ENCODE assay signal across 19 cellular contexts in genomic region chr1:183954496-183954895, GRCh38.
A peak's percentile ranks its signal among the peaks of the same experiment; 100 is the strongest.
DNase-seq lines count a peak whose midpoint lies in the region; ATAC-seq and TF ChIP-seq lines count a peak whose summit lies in the region.
"Had no signal": no experiment of that assay in that cellular context is flagged by ENCODE, and none has a peak within 500 bp of the region (broad histone marks: within the 10 kb centered on the region; RNA-seq: fewer than 3 reads in every experiment).

No MANE protein-coding gene starts in this region.

- H3K27ac ChIP-seq in foreskin keratinocyte, result no peak overlapping the region
- peak overlapping the region; percentile 14 for H3K27ac ChIP-seq in substantia nigra (ENCODE audit: low read depth, low read length, poor library complexity, severe bottlenecking)
- no peak overlapping the region for H3K27ac ChIP-seq in endodermal cell (ENCODE audit: low read depth, low read length)
- H3K27ac ChIP-seq: PC-9, SJCRH30 had no signal

- no peak for ATAC-seq in activated naive CD8-positive, alpha-beta T cell treated with anti-CD3 and anti-CD28 coated beads, Interleukin-2, amount 10 ng/mL, durations not matched to agents 7 days and 5 days (ENCODE audit: low read depth)
- no peak for ATAC-seq in activated naive CD8-positive, alpha-beta T cell treated with anti-CD3 and anti-CD28 coated beads, Interleukin-2, amount 50 U/mL, for 24 hours
- no peak for ATAC-seq in activated T-helper 17 cell treated with anti-CD3 and anti-CD28 coated beads, Interleukin-2, amount 50 U/mL, for 72 hours (replicated peaks)
- ATAC-seq in foreskin keratinocyte, result no peak
- ATAC-seq: CD8-positive, alpha-beta T cell; K562 had no signal

- no peaks in the 10 kb centered on the region for H3K9me3 ChIP-seq in endodermal cell (ENCODE audit: control insufficient read depth, low read length)
- H3K9me3 ChIP-seq: SJCRH30 had no signal

- no peak overlapping the region for H3K4me3 Mint-ChIP-seq in activated naive CD8-positive, alpha-beta T cell treated with anti-CD3 and anti-CD28 coated beads, Interleukin-2, amount 10 ng/mL, durations not matched to agents 7 days and 5 days
- H3K4me3 Mint-ChIP-seq in activated naive CD8-positive, alpha-beta T cell treated with anti-CD3 and anti-CD28 coated beads, Interleukin-2, amount 50 U/mL, for 24 hours, result no peak overlapping the region
- no peak overlapping the region for H3K4me3 Mint-ChIP-seq in activated T-helper 17 cell treated with anti-CD3 and anti-CD28 coated beads, Interleukin-2, amount 50 U/mL, for 72 hours
- H3K4me3 Mint-ChIP-seq in endodermal cell, result no peak overlapping the region
- H3K4me3 Mint-ChIP-seq: B cell; CD8-positive, alpha-beta T cell had no signal

- H3K36me3 Mint-ChIP-seq in activated naive CD8-positive, alpha-beta T cell treated with anti-CD3 and anti-CD28 coated beads, Interleukin-2, amount 10 ng/mL, durations not matched to agents 7 days and 5 days, result no peaks in the 10 kb centered on the region
- no peaks in the 10 kb centered on the region for H3K36me3 Mint-ChIP-seq in activated naive CD8-positive, alpha-beta T cell treated with anti-CD3 and anti-CD28 coated beads, Interleukin-2, amount 50 U/mL, for 24 hours (ENCODE audit: low read depth)
- no peaks in the 10 kb centered on the region for H3K36me3 Mint-ChIP-seq in activated T-helper 17 cell treated with anti-CD3 and anti-CD28 coated beads, Interleukin-2, amount 50 U/mL, for 72 hours (ENCODE audit: low read depth)
- no peaks in the 10 kb centered on the region for H3K36me3 Mint-ChIP-seq in endodermal cell (ENCODE audit: low read depth)
- H3K36me3 Mint-ChIP-seq: CD8-positive, alpha-beta T cell had no signal

- TF ChIP-seq CTCF in foreskin keratinocyte (conservative IDR thresholded peaks at IDR 0.05) (no peak), endodermal cell (conservative IDR thresholded peaks at IDR 0.05) (no peak)

- no peak for DNase-seq in activated naive CD8-positive, alpha-beta T cell treated with anti-CD3 and anti-CD28 coated beads, Interleukin-2, amount 10 ng/mL, durations not matched to agents 7 days and 5 days
- no peak for DNase-seq in activated naive CD8-positive, alpha-beta T cell treated with anti-CD3 and anti-CD28 coated beads, Interleukin-2, amount 50 U/mL, for 24 hours
- peak; percentile 32 to 71 for DNase-seq in foreskin keratinocyte
- no peak for DNase-seq in substantia nigra (lab: John Stamatoyannopoulos, UW)
- no peak for DNase-seq in cerebellar cortex (ENCODE audit: low spot score)
- DNase-seq in endodermal cell, result no peak
- no peak for DNase-seq in OCI-M2 (lab: John Stamatoyannopoulos, UW; ENCODE audit: unreplicated experiment)
- DNase-seq: CD8-positive, alpha-beta T cell; GOT3; NCI-H1105 treated with DMSO at 0.1 percent for 48 hours; NCI-H1694 treated with DMSO at 0.1 percent for 48 hours; NCI-H226; NCI-H524; NCI-H82; PC-9; SJCRH30 had no signal

- H3K4me1 ChIP-seq in foreskin keratinocyte (peaks cover 5% of the 10 kb centered on the region), endodermal cell (ENCODE audit: control insufficient read depth, insufficient read depth, low read length) (peaks cover 6% of the 10 kb centered on the region)
- H3K4me1 ChIP-seq: SJCRH30 had no signal

- POLR2A ChIA-PET in activated naive CD8-positive, alpha-beta T cell treated with anti-CD3 and anti-CD28 coated beads, Interleukin-2, amount 10 ng/mL, durations not matched to agents 7 days and 5 days (lab: Charles Lee), result no interaction called here

- H3K27me3 Mint-ChIP-seq in activated naive CD8-positive, alpha-beta T cell treated with anti-CD3 and anti-CD28 coated beads, Interleukin-2, amount 10 ng/mL, durations not matched to agents 7 days and 5 days, result peaks cover 4% of the 10 kb centered on the region
- H3K27me3 Mint-ChIP-seq in activated naive CD8-positive, alpha-beta T cell treated with anti-CD3 and anti-CD28 coated beads, Interleukin-2, amount 50 U/mL, for 24 hours, result no peaks in the 10 kb centered on the region
- H3K27me3 Mint-ChIP-seq in activated T-helper 17 cell treated with anti-CD3 and anti-CD28 coated beads, Interleukin-2, amount 50 U/mL, for 72 hours, result no peaks in the 10 kb centered on the region
- H3K27me3 Mint-ChIP-seq in endodermal cell (ENCODE audit: insufficient read depth), result peaks cover 2% of the 10 kb centered on the region

- H3K36me3 ChIP-seq in endodermal cell (ENCODE audit: control insufficient read depth, insufficient read depth, low read length), result no peaks in the 10 kb centered on the region
- H3K36me3 ChIP-seq: SJCRH30 had no signal

- peaks cover 11% of the 10 kb centered on the region for H3K4me1 Mint-ChIP-seq in activated naive CD8-positive, alpha-beta T cell treated with anti-CD3 and anti-CD28 coated beads, Interleukin-2, amount 10 ng/mL, durations not matched to agents 7 days and 5 days
- peaks cover 4% of the 10 kb centered on the region for H3K4me1 Mint-ChIP-seq in activated naive CD8-positive, alpha-beta T cell treated with anti-CD3 and anti-CD28 coated beads, Interleukin-2, amount 50 U/mL, for 24 hours
- peaks cover 7% of the 10 kb centered on the region for H3K4me1 Mint-ChIP-seq in activated T-helper 17 cell treated with anti-CD3 and anti-CD28 coated beads, Interleukin-2, amount 50 U/mL, for 72 hours
- peaks cover 7% of the 10 kb centered on the region for H3K4me1 Mint-ChIP-seq in endodermal cell

- H3K27ac Mint-ChIP-seq in activated naive CD8-positive, alpha-beta T cell treated with anti-CD3 and anti-CD28 coated beads, Interleukin-2, amount 10 ng/mL, durations not matched to agents 7 days and 5 days, result peak overlapping the region; percentile 11
- no peak overlapping the region for H3K27ac Mint-ChIP-seq in activated naive CD8-positive, alpha-beta T cell treated with anti-CD3 and anti-CD28 coated beads, Interleukin-2, amount 50 U/mL, for 24 hours
- H3K27ac Mint-ChIP-seq in activated T-helper 17 cell treated with anti-CD3 and anti-CD28 coated beads, Interleukin-2, amount 50 U/mL, for 72 hours, result peak overlapping the region; percentile 16
- H3K27ac Mint-ChIP-seq in endodermal cell, result no peak overlapping the region
- H3K27ac Mint-ChIP-seq: B cell had no signal

- no peaks in the 10 kb centered on the region for H3K9me3 Mint-ChIP-seq in activated naive CD8-positive, alpha-beta T cell treated with anti-CD3 and anti-CD28 coated beads, Interleukin-2, amount 10 ng/mL, durations not matched to agents 7 days and 5 days
- no peaks in the 10 kb centered on the region for H3K9me3 Mint-ChIP-seq in activated naive CD8-positive, alpha-beta T cell treated with anti-CD3 and anti-CD28 coated beads, Interleukin-2, amount 50 U/mL, for 24 hours
- no peaks in the 10 kb centered on the region for H3K9me3 Mint-ChIP-seq in activated T-helper 17 cell treated with anti-CD3 and anti-CD28 coated beads, Interleukin-2, amount 50 U/mL, for 72 hours
- peaks cover 2% of the 10 kb centered on the region for H3K9me3 Mint-ChIP-seq in endodermal cell
- H3K9me3 Mint-ChIP-seq: CD8-positive, alpha-beta T cell had no signal

- no peak overlapping the region for H3K9ac ChIP-seq in endodermal cell (ENCODE audit: extremely low read depth, low read length, poor library complexity, severe bottlenecking)

- 88% methylated on average over 3 of the region's 3 CpGs; no CpG with 5 or more reads in 1 of the 2 experiments for WGBS in endodermal cell (ENCODE audit: insufficient coverage in 1 of 2, insufficient read length in 1 of 2), 2 experiments

- no peak overlapping the region for H3K4me3 ChIP-seq in endodermal cell (ENCODE audit: low read length)
- H3K4me3 ChIP-seq: K562, PC-9, SJCRH30 had no signal

- H3K27me3 ChIP-seq in foreskin keratinocyte (no peaks in the 10 kb centered on the region), endodermal cell (ENCODE audit: control insufficient read depth, insufficient read depth, low read length, poor library complexity, severe bottlenecking) (no peaks in the 10 kb centered on the region)
- H3K27me3 ChIP-seq: SJCRH30 had no signal

Comparison
In these comparisons a context has a peak if more than half of its experiments do, and no peak if none do; other contexts are left out.
1. H3K27ac Mint-ChIP-seq: peak in activated naive CD8-positive, alpha-beta T cell treated with anti-CD3 and anti-CD28 coated beads, Interleukin-2, amount 10 ng/mL, durations not matched to agents 7 days and 5 days (single experiment) and activated T-helper 17 cell treated with anti-CD3 and anti-CD28 coated beads, Interleukin-2, amount 50 U/mL, for 72 hours (single experiment); none in activated naive CD8-positive, alpha-beta T cell treated with anti-CD3 and anti-CD28 coated beads, Interleukin-2, amount 50 U/mL, for 24 hours (single experiment) and endodermal cell (single experiment).
2. DNase-seq: peak in foreskin keratinocyte (2 of 2); none in activated naive CD8-positive, alpha-beta T cell treated with anti-CD3 and anti-CD28 coated beads, Interleukin-2, amount 10 ng/mL, durations not matched to agents 7 days and 5 days (single experiment), activated naive CD8-positive, alpha-beta T cell treated with anti-CD3 and anti-CD28 coated beads, Interleukin-2, amount 50 U/mL, for 24 hours (single experiment), substantia nigra (0 of 49), cerebellar cortex (single experiment), endodermal cell (single experiment) and OCI-M2 (single experiment).